In genomic region chr7:149625339-149625946, GRCh38 we compare ENCODE assay signal across 1 cellular context.
A peak's percentile ranks its signal among the peaks of the same experiment; 100 is the strongest.
TF ChIP-seq lines count a peak whose summit lies in the region.

No MANE protein-coding gene starts in this region.

TF ChIP-seq in HEK293, 187 proteins besides CTCF, POLR2A, EP300 and RAD21 (continued from another document and continues in another):
- TF ChIP-seq PRDM2 (tag by site-specific recombination; IDR thresholded peaks at IDR 0.05; ENCODE audit: borderline replicate concordance) (no peak), ZNF37A (tag by site-specific recombination; IDR thresholded peaks at IDR 0.05) (no peak), SCRT1 (tag by site-specific recombination; IDR thresholded peaks at IDR 0.05; ENCODE audit: borderline replicate concordance) (no peak), ZNF623 (tag by site-specific recombination; IDR thresholded peaks at IDR 0.05) (no peak), ZFP37 (tag by site-specific recombination; IDR thresholded peaks at IDR 0.05) (no peak), FEZF1 (tag by site-specific recombination; IDR thresholded peaks at IDR 0.05) (no peak), ZNF132 (tag by site-specific recombination; IDR thresholded peaks at IDR 0.05; ENCODE audit: borderline replicate concordance) (no peak), PRDM10 (tag by site-specific recombination; IDR thresholded peaks at IDR 0.05) (no peak), MZF1 (tag by site-specific recombination; IDR thresholded peaks at IDR 0.05; ENCODE audit: borderline replicate concordance) (no peak), ZNF791 (tag by site-specific recombination; IDR thresholded peaks at IDR 0.05) (no peak), PRDM1 (tag by site-specific recombination; IDR thresholded peaks at IDR 0.05) (no peak), ELK4 (IDR thresholded peaks at IDR 0.05; ENCODE audit: borderline replicate concordance, low read depth, low read length) (no peak), INSM2 (tag by site-specific recombination; IDR thresholded peaks at IDR 0.05) (no peak), ZSCAN30 (tag by site-specific recombination; IDR thresholded peaks at IDR 0.05) (no peak), ZNF530 (tag by site-specific recombination; IDR thresholded peaks at IDR 0.05; ENCODE audit: low read depth) (no peak), ZNF404 (tag by site-specific recombination; IDR thresholded peaks at IDR 0.05) (no peak), ZNF660 (tag by site-specific recombination; IDR thresholded peaks at IDR 0.05) (peak; percentile 46; the same call in 1 of the 2 replicates), ZNF473 (tag by site-specific recombination; IDR thresholded peaks at IDR 0.05) (no peak), HOXC10 (CRISPR knock-in tag; IDR thresholded peaks at IDR 0.05) (no peak), ZNF768 (tag by site-specific recombination; IDR thresholded peaks at IDR 0.05) (no peak), ZNF658 (tag by site-specific recombination; IDR thresholded peaks at IDR 0.05) (no peak), ZBTB17 (tag by site-specific recombination; IDR thresholded peaks at IDR 0.05) (no peak), ZNF223 (tag by site-specific recombination; IDR thresholded peaks at IDR 0.05) (no peak), ZNF274 (IDR thresholded peaks at IDR 0.05; ENCODE audit: low read length) (no peak), ZNF274 (tag by site-specific recombination; IDR thresholded peaks at IDR 0.05; ENCODE audit: borderline replicate concordance) (no peak), ZNF776 (tag by site-specific recombination; IDR thresholded peaks at IDR 0.05; ENCODE audit: borderline replicate concordance) (no peak), REST (tag by site-specific recombination; IDR thresholded peaks at IDR 0.05) (no peak), ZBTB44 (tag by site-specific recombination; IDR thresholded peaks at IDR 0.05) (no peak), ZNF518A (tag by site-specific recombination; conservative IDR thresholded peaks at IDR 0.05; ENCODE audit: low read depth) (0 out of 2 replicates have a peak, but pooled peaks have one; percentile 6), BCL11B (tag by site-specific recombination; IDR thresholded peaks at IDR 0.05; ENCODE audit: low read depth) (no peak), KLF1 (tag by site-specific recombination; IDR thresholded peaks at IDR 0.05) (no peak), IKZF3 (tag by site-specific recombination; IDR thresholded peaks at IDR 0.05) (no peak), ZNF571 (tag by site-specific recombination; IDR thresholded peaks at IDR 0.05) (no peak), ZNF629 (tag by site-specific recombination; IDR thresholded peaks at IDR 0.05) (peak; percentile 79), ZNF521 (tag by site-specific recombination; IDR thresholded peaks at IDR 0.05) (no peak), OVOL3 (tag by site-specific recombination; IDR thresholded peaks at IDR 0.05) (no peak), ZNF157 (tag by site-specific recombination; IDR thresholded peaks at IDR 0.05) (no peak), ZNF548 (tag by site-specific recombination; IDR thresholded peaks at IDR 0.05) (no peak), ZSCAN16 (tag by site-specific recombination; IDR thresholded peaks at IDR 0.05) (no peak)
